8 cellular contexts compared by ENCODE assay signal in genomic region chr4:42282081-42282901, GRCh38.
DNase-seq lines count a peak whose midpoint lies in the region; ATAC-seq and TF ChIP-seq lines count a peak whose summit lies in the region.

No MANE protein-coding gene starts in this region.

- peaks cover 0 to 12% (median 0%) of the 10 kb centered on the region in 3 donors for H3K4me1 ChIP-seq in esophagus squamous epithelium

- no peak for TF ChIP-seq POLR2A in esophagus squamous epithelium (IDR thresholded peaks at IDR 0.05)

- peaks cover 7% of the 10 kb centered on the region in 2 donors for H3K27me3 Mint-ChIP-seq in natural killer cell (ENCODE audit: low read depth in 2 of 2)

- peaks cover 7 to 12% of the 10 kb centered on the region in 2 donors for H3K4me1 Mint-ChIP-seq in natural killer cell

- H3K27me3 ChIP-seq in esophagus squamous epithelium: no peaks in the 10 kb centered on the region

- no peak overlapping the region for H3K4me3 ChIP-seq in esophagus squamous epithelium

- no peaks in the 10 kb centered on the region for H3K9me3 ChIP-seq in esophagus squamous epithelium

- 15 to 30% methylated on average over 11 to 12 of the region's 12 CpGs for WGBS in esophagus squamous epithelium, 2 donors

- DNase-seq in COLO829 (ENCODE audit: low spot score) (peak; percentile 64), NCI-H146 (lab: John Stamatoyannopoulos, UW) (peak; percentile 38), T1000 (lab: John Stamatoyannopoulos, UW) (peak; percentile 76), esophagus squamous epithelium (lab: John Stamatoyannopoulos, UW) (no peak), natural killer cell (no peak)
- no peak for DNase-seq in activated CD4-positive, CD25-positive, alpha-beta regulatory T cell (lab: John Stamatoyannopoulos, UW)

- intact Hi-C loops in esophagus squamous epithelium (cut with DNase I): no loop called here
- intact Hi-C loops in natural killer cell (cut with micrococcal nuclease): loop anchor here (5.0 to 10.0 kb wide), 2 partner anchors 243 to 585 kb away; no protein-coding TSS in a partner anchor

- H3K4me3 Mint-ChIP-seq in natural killer cell: no peak overlapping the region

- H3K36me3 Mint-ChIP-seq in natural killer cell: no peaks in the 10 kb centered on the region

- TF ChIP-seq CTCF in esophagus squamous epithelium (IDR thresholded peaks at IDR 0.05) (peak; percentile 43 to 73 (median 61)), natural killer cell (IDR thresholded peaks at IDR 0.05) (peak; percentile 40)

- no peaks in the 10 kb centered on the region for H3K9me3 Mint-ChIP-seq in natural killer cell

- no peak overlapping the region for H3K27ac ChIP-seq in esophagus squamous epithelium

- no peaks in the 10 kb centered on the region for H3K36me3 ChIP-seq in esophagus squamous epithelium

- H3K27ac Mint-ChIP-seq in natural killer cell: no peak overlapping the region

- ATAC-seq in GM18867 (IDR thresholded peaks at IDR 0.05; ENCODE audit: unreplicated experiment): peak; percentile 71
- peak; percentile 70 for ATAC-seq in HG02981 (IDR thresholded peaks at IDR 0.05; ENCODE audit: unreplicated experiment)
- peak in 2 of 3 donors; percentile 64 to 77 for ATAC-seq in natural killer cell

Comparison
In these comparisons a context has a peak if more than half of its experiments do, and no peak if none do; other contexts are left out.
1. DNase-seq: peak in COLO829 (single experiment), NCI-H146 (single experiment) and T1000 (single experiment); none in esophagus squamous epithelium (single experiment), natural killer cell (single experiment) and activated CD4-positive, CD25-positive, alpha-beta regulatory T cell (0 of 4).
2. Peak in every context shown above with its lines, with median percentiles within 50 percentile points of each other: ATAC-seq.